8 cellular contexts compared by ENCODE assay signal in genomic region chr22:20495861-20496681, GRCh38. TPM values are rescaled to one million over a fixed set of nuclear protein-coding genes. Genes with fewer than 3 reads are reported as not detected.
DNase-seq lines count a peak whose midpoint lies in the region; ATAC-seq lines count a peak whose summit lies in the region.

No MANE protein-coding gene starts in this region.

- no peaks in the 10 kb centered on the region for H3K9me3 ChIP-seq in endocrine pancreas (ENCODE audit: control insufficient read depth, low read length)

- H3K4me1 ChIP-seq in endocrine pancreas (ENCODE audit: control insufficient read depth, insufficient read depth, low read length), result no peaks in the 10 kb centered on the region

- H3K36me3 ChIP-seq in endocrine pancreas (ENCODE audit: control insufficient read depth, insufficient read depth, low read length), result no peaks in the 10 kb centered on the region

- peak; percentile 95 for DNase-seq in COLO829 (ENCODE audit: low spot score)
- peak; percentile 97 for DNase-seq in HT-29 (ENCODE audit: low spot score)
- DNase-seq in NOMO-1 treated with DMSO at 0.1 percent for 48 hours (lab: John Stamatoyannopoulos, UW; ENCODE audit: unreplicated experiment), result peak; percentile 99
- peak; percentile 62 for DNase-seq in activated CD8-positive, alpha-beta memory T cell treated with anti-CD3 and anti-CD28 coated beads, Interleukin-2, amount 50 U/mL, for 24 hours (ENCODE audit: extremely low read depth)
- DNase-seq in mesenteric fat pad (ENCODE audit: low spot score), result peak; percentile 97
- peak; percentile 82 for DNase-seq in stimulated activated CD8-positive, alpha-beta memory T cell treated with anti-CD3 and anti-CD28 coated beads, Interleukin-15, amount 100 ng/mL, for 1 hour (ENCODE audit: low read depth)

- H3K4me3 ChIP-seq in endocrine pancreas (ENCODE audit: control insufficient read depth, insufficient read depth, low read length), result peak overlapping the region; percentile 80

- ATAC-seq in GM19467 (IDR thresholded peaks at IDR 0.05; ENCODE audit: unreplicated experiment), result peak; percentile 72

- H3K9ac ChIP-seq in endocrine pancreas (ENCODE audit: control insufficient read depth, insufficient read depth, low read length), result peak overlapping the region; percentile 15

- no peaks in the 10 kb centered on the region for H3K27me3 ChIP-seq in endocrine pancreas (ENCODE audit: control insufficient read depth, insufficient read depth, low read length)

RNA-seq across cellular contexts. Expression of gene KLHL22, which starts 0.5 kb away (rescaled TPM):
- total RNA-seq in HT-29 (2014; rRNA removed; shearing (Covaris generic)), result 12.8 and 15.7 TPM in 2 replicates
- 24.9 TPM for total RNA-seq in mesenteric fat pad

RNA-seq across cellular contexts. Expression of gene MED15, which starts 11.3 kb away (rescaled TPM):
- 110 and 127 TPM in 2 replicates for total RNA-seq in HT-29 (2014; rRNA removed; shearing (Covaris generic))
- total RNA-seq in mesenteric fat pad, result 104 TPM

RNA-seq across cellular contexts. Expression of gene SCARF2, which starts 58.4 kb away (rescaled TPM):
- 0.18 and 0.39 TPM in 2 replicates for total RNA-seq in HT-29 (2014; rRNA removed; shearing (Covaris generic))
- total RNA-seq in mesenteric fat pad, result 21.1 TPM

Comparison
In these comparisons a context has a peak if more than half of its experiments do, and no peak if none do; other contexts are left out.
1. Peak in every context shown above with its lines: DNase-seq, ATAC-seq and H3K4me3 ChIP-seq.
2. RNA of gene SCARF2, which starts 58.4 kb away (total RNA-seq): 21.1 TPM in mesenteric fat pad (single experiment); 0.18 to 0.39 TPM in HT-29; every median in the first group is over 10 times any median in the second.